In the genomic region with DNA sequence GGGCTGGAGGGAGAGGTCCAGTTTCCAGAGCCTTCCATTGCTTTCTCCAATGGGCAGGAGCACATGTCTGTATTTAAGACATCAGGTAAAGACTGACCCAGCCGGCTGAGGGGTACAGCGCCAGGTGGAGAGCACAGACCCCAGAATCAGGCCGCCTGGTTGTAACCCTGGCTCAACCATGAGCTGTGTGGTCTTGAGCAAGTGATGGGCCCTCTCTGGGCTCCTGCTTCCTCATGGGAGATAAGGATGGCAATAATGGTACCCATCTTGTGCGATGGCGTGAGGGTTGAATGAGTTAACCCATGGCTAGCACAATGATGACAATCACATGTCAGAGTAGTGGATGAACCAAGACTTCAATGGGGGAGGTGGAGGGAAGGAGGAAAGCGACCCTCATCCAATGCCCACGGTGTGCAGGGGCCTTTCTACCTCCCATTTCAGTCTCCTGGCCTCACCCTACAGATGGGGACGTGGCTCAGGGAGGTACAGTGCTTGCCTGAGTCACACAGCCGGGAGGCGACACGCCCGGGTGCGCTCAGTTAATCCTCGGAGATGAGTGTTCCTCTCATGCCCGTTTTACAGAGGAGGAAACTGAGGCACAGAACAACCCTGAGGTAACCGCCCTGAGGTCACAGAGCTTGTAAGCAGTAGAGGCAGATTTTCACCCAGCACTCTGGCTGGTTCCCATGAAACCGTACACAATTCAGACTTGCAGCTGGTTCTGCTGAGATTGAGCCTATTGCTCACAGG, we compare ENCODE assay signal across 23 cellular contexts.
"Had no signal": no experiment of that assay in that cellular context is flagged by ENCODE, and none has a peak within 500 bp of the region (broad histone marks: within the 10 kb centered on the region; RNA-seq: fewer than 3 reads in every experiment).

No MANE protein-coding gene starts in this region.

- H3K27ac ChIP-seq: colonic mucosa, dorsolateral prefrontal cortex, heart left ventricle, left lung, parathyroid adenoma, thoracic aorta, uterus had no signal

- H3K27me3 ChIP-seq: colonic mucosa, dorsolateral prefrontal cortex, left lung, uterus had no signal

- H3K4me1 ChIP-seq: colonic mucosa, heart left ventricle, left lung, parathyroid adenoma, uterus had no signal

- H3K27ac Mint-ChIP-seq: activated CD4-positive, alpha-beta T cell treated with anti-CD3 and anti-CD28 coated beads for 36 hours; activated naive CD4-positive, alpha-beta T cell treated with anti-CD3 and anti-CD28 coated beads, Interleukin-2, amount 50 U/mL, for 72 hours; activated T-cell treated with anti-CD3 and anti-CD28 coated beads, Interleukin-2, amount 50 U/mL, for 72 hours; immature natural killer cell; natural killer cell; stimulated activated naive CD8-positive, alpha-beta T cell treated with anti-CD3 and anti-CD28 coated beads, Interleukin-15, Interleukin-2, amounts not matched to agents 100 ng/mL and 50 ng/mL, for 24 hours had no signal

- H3K9ac ChIP-seq: parathyroid adenoma had no signal

- H3K27me3 Mint-ChIP-seq: activated CD4-positive, alpha-beta T cell treated with anti-CD3 and anti-CD28 coated beads for 36 hours; stimulated activated naive CD8-positive, alpha-beta T cell treated with anti-CD3 and anti-CD28 coated beads, Interleukin-15, Interleukin-2, amounts not matched to agents 100 ng/mL and 50 ng/mL, for 24 hours had no signal

- H3K4me3 ChIP-seq: colonic mucosa, heart left ventricle, left lung, lung, thoracic aorta, uterus had no signal

- DNase-seq: activated CD4-positive, alpha-beta T cell treated with anti-CD3 and anti-CD28 coated beads for 36 hours; activated CD4-positive, CD25-positive, alpha-beta regulatory T cell; activated naive CD4-positive, alpha-beta T cell; activated T-cell treated with anti-CD3 and anti-CD28 coated beads for 4 hours; activated T-cell treated with anti-CD3 and anti-CD28 coated beads, Interleukin-2, amount 50 U/mL, for 72 hours; colonic mucosa; effector memory CD4-positive, alpha-beta T cell; foreskin fibroblast; heart left ventricle; immature natural killer cell; left lung; mesendoderm; natural killer cell; right cardiac atrium; stimulated activated CD4-positive, alpha-beta T cell treated with anti-CD3 and anti-CD28 coated beads, Interleukin-4, amount 100 ng/mL, for 1 hour; trophoblast cell; uterus had no signal

- H2AFZ ChIP-seq: parathyroid adenoma had no signal

- H3K79me2 ChIP-seq: parathyroid adenoma had no signal

- H3K4me1 Mint-ChIP-seq: activated CD4-positive, alpha-beta T cell treated with anti-CD3 and anti-CD28 coated beads for 36 hours; immature natural killer cell; natural killer cell had no signal

- H3K9me3 ChIP-seq: colonic mucosa, uterus had no signal

- H3K4me3 Mint-ChIP-seq: activated CD4-positive, alpha-beta T cell treated with anti-CD3 and anti-CD28 coated beads for 36 hours; activated T-cell treated with anti-CD3 and anti-CD28 coated beads, Interleukin-2, amount 50 U/mL, for 72 hours; immature natural killer cell; natural killer cell; stimulated activated naive CD8-positive, alpha-beta T cell treated with anti-CD3 and anti-CD28 coated beads, Interleukin-15, Interleukin-2, amounts not matched to agents 100 ng/mL and 50 ng/mL, for 24 hours had no signal

- H3K36me3 ChIP-seq: colonic mucosa, heart left ventricle, left lung, thoracic aorta, uterus had no signal

- ATAC-seq: activated CD4-positive, alpha-beta T cell treated with anti-CD3 and anti-CD28 coated beads for 36 hours; activated naive CD4-positive, alpha-beta T cell treated with anti-CD3 and anti-CD28 coated beads, Interleukin-2, amount 50 U/mL, for 72 hours; activated T-cell treated with anti-CD3 and anti-CD28 coated beads, Interleukin-2, amount 50 U/mL, for 72 hours; heart left ventricle; left lung; natural killer cell; right cardiac atrium had no signal
